ENCODE assay signal across 1 cellular context in genomic region chr1:146376708-146377496, GRCh38.
TF ChIP-seq lines count a peak whose summit lies in the region.

No MANE protein-coding gene starts in this region.

TF ChIP-seq in HepG2, 621 proteins besides CTCF, POLR2A, EP300 and RAD21 (continued from another document and continues in another):
- 0 out of 2 replicates have a peak, but pooled peaks have one; percentile 38 for TF ChIP-seq RERE (CRISPR knock-in tag; IDR thresholded peaks at IDR 0.05; ENCODE audit: low read depth)
- TF ChIP-seq ZMYM3 (CRISPR knock-in tag; IDR thresholded peaks at IDR 0.05), result 0 out of 2 replicates have a peak, but pooled peaks have one; percentile 11
- TF ChIP-seq MIER3 (CRISPR knock-in tag; IDR thresholded peaks at IDR 0.05; ENCODE audit: borderline replicate concordance), result peak; percentile 70; the same call in 1 of the 2 replicates
- TF ChIP-seq ZNF331 (CRISPR knock-in tag; IDR thresholded peaks at IDR 0.05), result peak; percentile 82
- peak; percentile 50 for TF ChIP-seq FOXP4 (CRISPR knock-in tag; IDR thresholded peaks at IDR 0.05)
- 0 out of 2 replicates have a peak, but pooled peaks have one; percentile 44 for TF ChIP-seq ZNF543 (CRISPR knock-in tag; IDR thresholded peaks at IDR 0.05)
- peak; percentile 80; the same call in 1 of the 2 replicates for TF ChIP-seq CSRNP2 (CRISPR knock-in tag; conservative IDR thresholded peaks at IDR 0.05; ENCODE audit: low read depth)
- TF ChIP-seq ZNF124 (CRISPR knock-in tag; IDR thresholded peaks at IDR 0.05), result peak; percentile 65; the same call in 1 of the 2 replicates
- TF ChIP-seq ZFP90 (CRISPR knock-in tag; IDR thresholded peaks at IDR 0.05; ENCODE audit: borderline replicate concordance), result peak; percentile 96
- peak; percentile 58 for TF ChIP-seq ZFX (CRISPR knock-in tag; IDR thresholded peaks at IDR 0.05; ENCODE audit: low read depth)
- TF ChIP-seq BCL6 (CRISPR knock-in tag; IDR thresholded peaks at IDR 0.05), result peak; percentile 15; the same call in 1 of the 2 replicates
- peak; percentile 14; the same call in 1 of the 2 replicates for TF ChIP-seq KMT2B (CRISPR knock-in tag; IDR thresholded peaks at IDR 0.05)
- TF ChIP-seq ZNF672 (CRISPR knock-in tag; IDR thresholded peaks at IDR 0.05), result peak; percentile 74; the same call in 1 of the 2 replicates
- TF ChIP-seq ZSCAN30 (CRISPR knock-in tag; IDR thresholded peaks at IDR 0.05), result 0 out of 2 replicates have a peak, but pooled peaks have one; percentile 37
- 0 out of 2 replicates have a peak, but pooled peaks have one; percentile 46 for TF ChIP-seq NCOA2 (CRISPR knock-in tag; IDR thresholded peaks at IDR 0.05)
- peak; percentile 65; the same call in 1 of the 2 replicates for TF ChIP-seq MIXL1 (CRISPR knock-in tag; IDR thresholded peaks at IDR 0.05)
- TF ChIP-seq RBFOX2 (IDR thresholded peaks at IDR 0.05; ENCODE audit: low read depth, low read length), result peak; percentile 77
- peak; percentile 35; the same call in 1 of the 2 replicates for TF ChIP-seq ATF1 (CRISPR knock-in tag; IDR thresholded peaks at IDR 0.05)
- 0 out of 2 replicates have a peak, but pooled peaks have one; percentile 22 for TF ChIP-seq RARA (CRISPR knock-in tag; IDR thresholded peaks at IDR 0.05)
- TF ChIP-seq ZNF614 (CRISPR knock-in tag; IDR thresholded peaks at IDR 0.05; ENCODE audit: borderline replicate concordance), result peak; percentile 18; the same call in 1 of the 2 replicates
- peak; percentile 60; the same call in 1 of the 2 replicates for TF ChIP-seq RFXAP (CRISPR knock-in tag; IDR thresholded peaks at IDR 0.05; ENCODE audit: borderline replicate concordance)
- peak; percentile 70 for TF ChIP-seq FOXA3 (CRISPR knock-in tag; IDR thresholded peaks at IDR 0.05)
- peak; percentile 54; the same call in 1 of the 2 replicates for TF ChIP-seq KAT8 (CRISPR knock-in tag; IDR thresholded peaks at IDR 0.05)
- peak; percentile 83 for TF ChIP-seq AFF4 (CRISPR knock-in tag; IDR thresholded peaks at IDR 0.05)
- peak; percentile 81 for TF ChIP-seq IRF2 (CRISPR knock-in tag; IDR thresholded peaks at IDR 0.05)
- TF ChIP-seq HMGXB3 (CRISPR knock-in tag; IDR thresholded peaks at IDR 0.05; ENCODE audit: borderline replicate concordance), result peak; percentile 28; the same call in 1 of the 2 replicates
- 0 out of 2 replicates have a peak, but pooled peaks have one; percentile 22 for TF ChIP-seq ZNF33A (CRISPR knock-in tag; IDR thresholded peaks at IDR 0.05; ENCODE audit: borderline replicate concordance)
- peak; percentile 67; the same call in 1 of the 2 replicates for TF ChIP-seq NAIF1 (CRISPR knock-in tag; IDR thresholded peaks at IDR 0.05; ENCODE audit: borderline replicate concordance)
- peak; percentile 76; the same call in 1 of the 2 replicates for TF ChIP-seq ATF7-NPFF (CRISPR knock-in tag; IDR thresholded peaks at IDR 0.05; ENCODE audit: low read depth)
- TF ChIP-seq RFXANK (CRISPR knock-in tag; IDR thresholded peaks at IDR 0.05), result peak; percentile 53; the same call in 1 of the 2 replicates
- peak; percentile 79; the same call in 1 of the 2 replicates for TF ChIP-seq MBD4 (IDR thresholded peaks at IDR 0.05; ENCODE audit: borderline replicate concordance, low read length)
- TF ChIP-seq KLF6 (CRISPR knock-in tag; IDR thresholded peaks at IDR 0.05), result peak; percentile 60; the same call in 1 of the 2 replicates
- 0 out of 2 replicates have a peak, but pooled peaks have one; percentile 45 for TF ChIP-seq ZBTB20 (CRISPR knock-in tag; IDR thresholded peaks at IDR 0.05; ENCODE audit: borderline replicate concordance, low read depth)
- peak; percentile 27 for TF ChIP-seq ZEB1 (IDR thresholded peaks at IDR 0.05; ENCODE audit: insufficient replicate concordance, low read depth)
- TF ChIP-seq GATA4 (IDR thresholded peaks at IDR 0.05; ENCODE audit: borderline replicate concordance, low read depth), result peak; percentile 97
- TF ChIP-seq STAT5B (CRISPR knock-in tag; IDR thresholded peaks at IDR 0.05), result 0 out of 2 replicates have a peak, but pooled peaks have one; percentile 62
- peak; percentile 72; the same call in 1 of the 2 replicates for TF ChIP-seq ZNF12 (CRISPR knock-in tag; IDR thresholded peaks at IDR 0.05)
- peak; percentile 99 for TF ChIP-seq SNAPC5 (CRISPR knock-in tag; IDR thresholded peaks at IDR 0.05; ENCODE audit: borderline replicate concordance)
- 0 out of 2 replicates have a peak, but pooled peaks have one; percentile 38 for TF ChIP-seq KLF11 (CRISPR knock-in tag; IDR thresholded peaks at IDR 0.05)
- 0 out of 2 replicates have a peak, but pooled peaks have one; percentile 37 for TF ChIP-seq CEBPG (CRISPR knock-in tag; IDR thresholded peaks at IDR 0.05)
- TF ChIP-seq CBX1 (IDR thresholded peaks at IDR 0.05; ENCODE audit: low read depth), result peak; percentile 99
- peak; percentile 86 for TF ChIP-seq NFIC (IDR thresholded peaks at IDR 0.05; ENCODE audit: low read length)
- peak; percentile 74 for TF ChIP-seq ZNF781 (CRISPR knock-in tag; IDR thresholded peaks at IDR 0.05; ENCODE audit: borderline replicate concordance, not compliant biosample characterization)
- 0 out of 2 replicates have a peak, but pooled peaks have one; percentile 20 for TF ChIP-seq PRMT3 (CRISPR knock-in tag; IDR thresholded peaks at IDR 0.05; ENCODE audit: borderline replicate concordance, low read depth)
- peak; percentile 99 for TF ChIP-seq SNAPC2 (CRISPR knock-in tag; IDR thresholded peaks at IDR 0.05)
- TF ChIP-seq ZNF264 (CRISPR knock-in tag; IDR thresholded peaks at IDR 0.05), result peak; percentile 79
- 0 out of 2 replicates have a peak, but pooled peaks have one; percentile 58 for TF ChIP-seq TP53 (CRISPR knock-in tag; conservative IDR thresholded peaks at IDR 0.05)
- peak; percentile 45 for TF ChIP-seq GATAD2A (CRISPR knock-in tag; IDR thresholded peaks at IDR 0.05)
- TF ChIP-seq ZNF589 (CRISPR knock-in tag; conservative IDR thresholded peaks at IDR 0.05), result 0 out of 2 replicates have a peak, but pooled peaks have one; percentile 54
- peak; percentile 47; the same call in 1 of the 2 replicates for TF ChIP-seq ZNF329 (CRISPR knock-in tag; IDR thresholded peaks at IDR 0.05; ENCODE audit: low read depth)
